In genomic region chr6:31634969-31635575, GRCh38 we compare ENCODE assay signal across 27 cellular contexts. TPM values are rescaled to one million over a fixed set of nuclear protein-coding genes. Genes with fewer than 3 reads are reported as not detected.
DNase-seq lines count a peak whose midpoint lies in the region; ATAC-seq, FAIRE-seq and TF ChIP-seq lines count a peak whose summit lies in the region.
"Had no signal": no experiment of that assay in that cellular context is flagged by ENCODE, and none has a peak within 500 bp of the region (broad histone marks: within the 10 kb centered on the region; RNA-seq: fewer than 3 reads in every experiment).

No MANE protein-coding gene starts in this region.

- no peak for TF ChIP-seq EP300 in K562 (IDR thresholded peaks at IDR 0.05; ENCODE audit: low read length)

- H3K27ac ChIP-seq in HEK293 (ENCODE audit: extremely low read depth, low read depth, low read length) (no peak overlapping the region), K562 (ENCODE audit: extremely low read depth, low read depth, low read length) (no peak overlapping the region), uterus (no peak overlapping the region)
- H3K27ac ChIP-seq: breast epithelium, colonic mucosa, hepatocyte, left lung, neural progenitor cell, psoas muscle had no signal

- H3K4me3 Mint-ChIP-seq in activated CD4-positive, alpha-beta memory T cell treated with anti-CD3 and anti-CD28 coated beads for 36 hours, result no peak overlapping the region
- no peak overlapping the region for H3K4me3 Mint-ChIP-seq in activated CD4-positive, alpha-beta memory T cell treated with anti-CD3 and anti-CD28 coated beads, Interleukin-2, amount 10 ng/mL, durations not matched to agents 7 days and 5 days
- H3K4me3 Mint-ChIP-seq in naive thymus-derived CD8-positive, alpha-beta T cell, result no peak overlapping the region
- H3K4me3 Mint-ChIP-seq: immature natural killer cell, neural progenitor cell had no signal

- peaks cover 45 to 96% of the 10 kb centered on the region in 2 experiments for H3K36me3 ChIP-seq in HEK293 (ENCODE audit: control insufficient read depth in 2 of 2, insufficient read depth in 1 of 2, low read length in 2 of 2)
- peaks cover 98% of the 10 kb centered on the region for H3K36me3 ChIP-seq in K562 (ENCODE audit: control insufficient read depth, insufficient read depth, low read length)
- no peaks in the 10 kb centered on the region for H3K36me3 ChIP-seq in uterus

- H3K4me3 ChIP-seq in HEK293 (ENCODE audit: low read depth, low read length) (no peak overlapping the region), K562 (no peak overlapping the region), uterus (no peak overlapping the region)
- H3K4me3 ChIP-seq: breast epithelium, colonic mucosa, hepatocyte, left lung, neural progenitor cell, psoas muscle had no signal

- peak overlapping the region in 1 of 2 experiments; percentile 50; a peak in 2 of 4 replicates for H3K9ac ChIP-seq in K562 (ENCODE audit: insufficient read depth in 1 of 2, low read depth in 2 of 2, low read length in 2 of 2)
- H3K9ac ChIP-seq: neural progenitor cell had no signal

- H3K4me2 ChIP-seq in K562 (ENCODE audit: insufficient read depth, low read length), result no peak overlapping the region
- H3K4me2 ChIP-seq: hepatocyte, neural progenitor cell had no signal

- in situ Hi-C loops in K562 (cut with MboI), result no loop called here

- H3K79me2 ChIP-seq in K562 (ENCODE audit: control insufficient read depth, insufficient read depth, low read length), result peaks cover 6% of the 10 kb centered on the region; the same call in 1 of the 3 replicates

- H3K9me3 ChIP-seq in HEK293 (ENCODE audit: control insufficient read depth, insufficient read depth, low read depth, low read length), result no peaks in the 10 kb centered on the region
- no peaks in the 10 kb centered on the region for H3K9me3 ChIP-seq in K562 (replicated peaks; ENCODE audit: control insufficient read depth, insufficient read depth, low read depth, low read length)
- no peaks in the 10 kb centered on the region for H3K9me3 ChIP-seq in uterus
- H3K9me3 ChIP-seq: breast epithelium, colonic mucosa, left lung, psoas muscle had no signal

- H3K36me3 Mint-ChIP-seq in activated CD4-positive, alpha-beta memory T cell treated with anti-CD3 and anti-CD28 coated beads for 36 hours, result peaks cover 59% of the 10 kb centered on the region
- H3K36me3 Mint-ChIP-seq in activated CD4-positive, alpha-beta memory T cell treated with anti-CD3 and anti-CD28 coated beads, Interleukin-2, amount 10 ng/mL, durations not matched to agents 7 days and 5 days (ENCODE audit: low read depth), result peaks cover 81% of the 10 kb centered on the region
- peaks cover 0 to 90% (median 20%) of the 10 kb centered on the region in 3 donors for H3K36me3 Mint-ChIP-seq in naive thymus-derived CD8-positive, alpha-beta T cell

- no peaks in the 10 kb centered on the region for H3K4me1 ChIP-seq in HEK293 (ENCODE audit: control insufficient read depth, insufficient read depth, low read length)
- peaks cover 3 to 27% of the 10 kb centered on the region in 2 experiments; a peak in 4 of 5 replicates for H3K4me1 ChIP-seq in K562 (replicated peaks in 1 of 2; ENCODE audit: control insufficient read depth in 2 of 2, insufficient read depth in 2 of 2, low read length in 2 of 2)
- no peaks in the 10 kb centered on the region for H3K4me1 ChIP-seq in uterus
- H3K4me1 ChIP-seq: breast epithelium, colonic mucosa, left lung, neural progenitor cell had no signal

- 76% methylated on average over 11 of the region's 11 CpGs for whole genome bisulfite sequencing in K562 (ENCODE audit: insufficient coverage, low coverage, missing lambda C conversion rate)

- H3K27ac Mint-ChIP-seq in activated CD4-positive, alpha-beta memory T cell treated with anti-CD3 and anti-CD28 coated beads for 36 hours, result peak overlapping the region; percentile 47
- no peak overlapping the region for H3K27ac Mint-ChIP-seq in activated CD4-positive, alpha-beta memory T cell treated with anti-CD3 and anti-CD28 coated beads, Interleukin-2, amount 10 ng/mL, durations not matched to agents 7 days and 5 days
- peak overlapping the region in 6 of 10 donors; percentile 35 to 76 (median 60) for H3K27ac Mint-ChIP-seq in naive thymus-derived CD8-positive, alpha-beta T cell
- H3K27ac Mint-ChIP-seq: neural progenitor cell had no signal

- no peaks in the 10 kb centered on the region for H3K9me1 ChIP-seq in K562 (ENCODE audit: control insufficient read depth, insufficient read depth, low read length)

- H3K27me3 Mint-ChIP-seq in activated CD4-positive, alpha-beta memory T cell treated with anti-CD3 and anti-CD28 coated beads for 36 hours, result no peaks in the 10 kb centered on the region
- no peaks in the 10 kb centered on the region for H3K27me3 Mint-ChIP-seq in activated CD4-positive, alpha-beta memory T cell treated with anti-CD3 and anti-CD28 coated beads, Interleukin-2, amount 10 ng/mL, durations not matched to agents 7 days and 5 days
- H3K27me3 Mint-ChIP-seq in naive thymus-derived CD8-positive, alpha-beta T cell, result no peaks in the 10 kb centered on the region

- TF ChIP-seq CTCF in HEK293 (tag by site-specific recombination; IDR thresholded peaks at IDR 0.05) (no peak), K562 (IDR thresholded peaks at IDR 0.05 in 2 of 3, conservative IDR thresholded peaks at IDR 0.05 in 1 of 3; ENCODE audit: insufficient read depth in 2 of 3, low read depth in 1 of 3, low read length in 3 of 3) (no peak), uterus (IDR thresholded peaks at IDR 0.05) (no peak)

- TF ChIP-seq POLR2A in K562 (conservative IDR thresholded peaks at IDR 0.05) (0 out of 2 replicates have a peak, but pooled peaks have one; percentile 14), uterus (IDR thresholded peaks at IDR 0.05) (no peak)

- no TSS peak for BruUV-seq in K562 (replicated peaks; lab: Mats Ljungman, UMichigan)

- peaks cover 5% of the 10 kb centered on the region for H3K4me1 Mint-ChIP-seq in activated CD4-positive, alpha-beta memory T cell treated with anti-CD3 and anti-CD28 coated beads for 36 hours (ENCODE audit: low read depth)
- peaks cover 8% of the 10 kb centered on the region for H3K4me1 Mint-ChIP-seq in activated CD4-positive, alpha-beta memory T cell treated with anti-CD3 and anti-CD28 coated beads, Interleukin-2, amount 10 ng/mL, durations not matched to agents 7 days and 5 days
- peaks cover 0 to 15% (median 6%) of the 10 kb centered on the region in 4 donors for H3K4me1 Mint-ChIP-seq in naive thymus-derived CD8-positive, alpha-beta T cell
- H3K4me1 Mint-ChIP-seq: immature natural killer cell had no signal

- no peaks in the 10 kb centered on the region for H3K9me3 Mint-ChIP-seq in activated CD4-positive, alpha-beta memory T cell treated with anti-CD3 and anti-CD28 coated beads for 36 hours
- H3K9me3 Mint-ChIP-seq in activated CD4-positive, alpha-beta memory T cell treated with anti-CD3 and anti-CD28 coated beads, Interleukin-2, amount 10 ng/mL, durations not matched to agents 7 days and 5 days, result no peaks in the 10 kb centered on the region
- H3K9me3 Mint-ChIP-seq in naive thymus-derived CD8-positive, alpha-beta T cell, result no peaks in the 10 kb centered on the region
- H3K9me3 Mint-ChIP-seq: immature natural killer cell, neural progenitor cell had no signal

- intact Hi-C loops in activated CD4-positive, alpha-beta memory T cell treated with anti-CD3 and anti-CD28 coated beads for 36 hours (cut with micrococcal nuclease), result no loop called here
- intact Hi-C loops in K562 (cut with micrococcal nuclease) (no loop called here), uterus (cut with DNase I; ENCODE audit: low total_unique reads) (no loop called here)

- H3K27me3 ChIP-seq in K562 (ENCODE audit: control insufficient read depth in 2 of 2, insufficient read depth in 2 of 2, low read length in 2 of 2), result no peaks in the 10 kb centered on the region
- H3K27me3 ChIP-seq in uterus, result no peaks in the 10 kb centered on the region
- H3K27me3 ChIP-seq: breast epithelium, colonic mucosa, hepatocyte, left lung, neural progenitor cell had no signal

- no peak overlapping the region for H2AFZ ChIP-seq in K562 (ENCODE audit: low read depth, low read length)
- H2AFZ ChIP-seq: hepatocyte, neural progenitor cell had no signal

- DNase-seq in activated CD4-positive, alpha-beta memory T cell treated with anti-CD3 and anti-CD28 coated beads for 36 hours, result no peak
- DNase-seq in activated CD4-positive, alpha-beta memory T cell treated with anti-CD3 and anti-CD28 coated beads, Interleukin-2, amount 10 ng/mL, durations not matched to agents 7 days and 5 days, result no peak
- no peak for DNase-seq in K562 (ENCODE audit: extremely low read depth in 1 of 4, low spot score in 3 of 4)
- no peak for DNase-seq in naive thymus-derived CD8-positive, alpha-beta T cell
- no peak for DNase-seq in uterus
- DNase-seq: AML-193; colonic mucosa; DMS53; effector memory CD4-positive, alpha-beta T cell; foreskin melanocyte; GDM1; immature natural killer cell; left lung; NCI-H1694 treated with DMSO at 0.1 percent for 48 hours; NCI-H524 treated with DMSO at 0.1 percent for 48 hours; psoas muscle; SHP77 treated with DMSO at 0.1 percent for 48 hours had no signal

- POLR2A ChIA-PET in activated CD4-positive, alpha-beta memory T cell treated with anti-CD3 and anti-CD28 coated beads for 36 hours (lab: Charles Lee), result interaction anchor here (1.2 kb wide), 1 partner anchor 9 kb away, joined by 5 read pairs; no protein-coding TSS in a partner anchor
- POLR2A ChIA-PET in activated CD4-positive, alpha-beta memory T cell treated with anti-CD3 and anti-CD28 coated beads, Interleukin-2, amount 10 ng/mL, durations not matched to agents 7 days and 5 days (lab: Charles Lee), result interaction anchor here (2.0 to 2.3 kb wide), 2 partner anchors 17 to 30 kb away, joined by 6 to 11 read pairs; partner anchors contain the start of genes BAG6 and GPANK1
- POLR2A ChIA-PET in HEK293 (lab: Yijun Ruan, JAX), result interaction anchor here (1.1 to 11.0 kb wide), 5 partner anchors 9 to 192 kb away, joined by 3 to 123 read pairs (median 8); partner anchors contain the start of genes BAG6, C6orf47 and HSPA1B
- POLR2A ChIA-PET in K562 (lab: Yijun Ruan, JAX), result interaction anchor here (0.6 to 14.8 kb wide), 7 partner anchors 9 to 103 kb away, joined by 3 to 274 read pairs (median 20); partner anchors contain the start of genes APOM, BAG6, GPANK1 and PRRC2A
- POLR2A ChIA-PET in naive thymus-derived CD8-positive, alpha-beta T cell (lab: Charles Lee), result interaction anchor here (0.6 to 0.9 kb wide), 3 partner anchors 19 to 201 kb away, joined by 3 to 4 read pairs (median 3); partner anchors contain the start of gene GPANK1

- TF ChIP-seq RAD21 in K562 (CRISPR knock-in tag; conservative IDR thresholded peaks at IDR 0.05 in 1 of 2, IDR thresholded peaks at IDR 0.05 in 1 of 2), result no peak

- FAIRE-seq in K562 (lab: Jason Lieb, UNC), result no peak
- FAIRE-seq: A204.1, H54 had no signal

- CTCF ChIA-PET in activated CD4-positive, alpha-beta memory T cell treated with anti-CD3 and anti-CD28 coated beads for 36 hours (lab: Charles Lee), result interaction anchor here (2.0 kb wide), 1 partner anchor 84 kb away, joined by 4 read pairs; no protein-coding TSS in a partner anchor
- CTCF ChIA-PET in activated CD4-positive, alpha-beta memory T cell treated with anti-CD3 and anti-CD28 coated beads, Interleukin-2, amount 10 ng/mL, durations not matched to agents 7 days and 5 days (lab: Charles Lee), result no interaction called here
- CTCF ChIA-PET in HEK293 (lab: Yijun Ruan, JAX), result interaction anchor here (0.6 to 1.1 kb wide), 2 partner anchors 16 to 17 kb away, joined by 3 read pairs; no protein-coding TSS in a partner anchor
- CTCF ChIA-PET in K562 (lab: Yijun Ruan, JAX; ENCODE audit: low intra/inter-chr PET ratio), result no interaction called here

- H4K20me1 ChIP-seq in K562 (replicated peaks; ENCODE audit: control insufficient read depth, insufficient read depth, low read length), result peaks cover 27% of the 10 kb centered on the region

- ATAC-seq in K562 (no peak), HG02588 (IDR thresholded peaks at IDR 0.05; ENCODE audit: unreplicated experiment) (no peak), GM21526 (IDR thresholded peaks at IDR 0.05; ENCODE audit: low FRiP score, unreplicated experiment) (no peak)
- no peak for ATAC-seq in naive thymus-derived CD8-positive, alpha-beta T cell
- ATAC-seq: esophagus mucosa, left lung, psoas muscle had no signal

RNA-seq across cellular contexts. Expression of gene PRRC2A, which starts 14.6 kb away (rescaled TPM):
- 100 to 1,000 TPM; 246 to 257 TPM for total RNA-seq in activated CD4-positive, alpha-beta memory T cell treated with anti-CD3 and anti-CD28 coated beads for 36 hours
- 100 to 1,000 TPM; 215 to 222 TPM for total RNA-seq in activated CD4-positive, alpha-beta memory T cell treated with anti-CD3 and anti-CD28 coated beads, Interleukin-2, amount 10 ng/mL, durations not matched to agents 7 days and 5 days
- 801 and 1,251 TPM in 2 replicates for total RNA-seq in K562 (2011; cell fraction: chromatin; rRNA removed; ENCODE audit: low replicate concordance)
- total RNA-seq in K562 (2011; cell fraction: nucleolus; rRNA removed), result 435 and 502 TPM in 2 replicates
- 531 and 634 TPM in 2 replicates for total RNA-seq in K562 (2011; cell fraction: nucleoplasm; rRNA removed)
- total RNA-seq in K562 (2014; rRNA removed) (72.6 and 94.0 TPM in 2 replicates), K562 (2014; rRNA removed; fragmentation: Illumina TruSeq; extraction: Trizol) (36.7 and 43.2 TPM in 2 replicates), K562 (2015; rRNA removed; fragmentation: Illumina TruSeq; extraction: Trizol) (63.0 and 75.6 TPM in 2 replicates), K562 (2021) (295 and 332 TPM in 2 replicates), uterus (100 to 1,000 TPM in 1 of 4 donors, 10 to 100 TPM in 3; 35.4 to 218 (median 48.0) TPM)
- polyA plus RNA-seq in K562 (2011; rRNA removed) (44.0 and 113 TPM in 2 replicates), K562 (2014; fragmentation: Illumina TruSeq; extraction: Trizol) (170 and 205 TPM in 2 replicates), K562 (2014; fragmentation: Nextera tagmentation; extraction: Ambion mirVana) (1 to 10 TPM; 1.0 to 1.7 TPM), K562 (2014; rRNA removed) (114 and 118 TPM in 2 replicates)
- 59.9 and 99.7 TPM in 2 replicates for polyA plus RNA-seq in K562 (2011; cell fraction: cytosol; rRNA removed)
- 306 and 358 TPM in 2 replicates for polyA plus RNA-seq in K562 (2011; cell fraction: nucleus; rRNA removed)
- polyA plus RNA-seq in K562 (2012), result 196 and 297 TPM in 2 replicates
- 28.8 and 32.1 TPM in 2 replicates for polyA minus RNA-seq in K562 (2011; rRNA and poly(A)+ RNA removed)
- 109 and 149 TPM in 2 replicates for polyA minus RNA-seq in K562 (2011; cell fraction: cytosol; rRNA and poly(A)+ RNA removed)
- polyA minus RNA-seq in K562 (2011; cell fraction: nucleus; rRNA and poly(A)+ RNA removed), result 109 and 131 TPM in 2 replicates
- total RNA-seq in naive thymus-derived CD8-positive, alpha-beta T cell, result 100 to 1,000 TPM; 227 to 230 TPM
- polyA plus RNA-seq in naive thymus-derived CD8-positive, alpha-beta T cell, result 1 to 10 TPM; 4.5 to 7.1 (median 5.0) TPM

RNA-seq across cellular contexts. Expression of gene BAG6, which starts 17.4 kb away (rescaled TPM):
- total RNA-seq in activated CD4-positive, alpha-beta memory T cell treated with anti-CD3 and anti-CD28 coated beads for 36 hours, result 100 to 1,000 TPM; 351 to 354 TPM
- total RNA-seq in activated CD4-positive, alpha-beta memory T cell treated with anti-CD3 and anti-CD28 coated beads, Interleukin-2, amount 10 ng/mL, durations not matched to agents 7 days and 5 days, result 100 to 1,000 TPM; 275 to 282 TPM
- total RNA-seq in K562 (2011; cell fraction: chromatin; rRNA removed; ENCODE audit: low replicate concordance), result 312 and 626 TPM in 2 replicates
- 393 and 458 TPM in 2 replicates for total RNA-seq in K562 (2011; cell fraction: nucleolus; rRNA removed)
- 245 and 292 TPM in 2 replicates for total RNA-seq in K562 (2011; cell fraction: nucleoplasm; rRNA removed)
- 246 and 295 TPM in 2 replicates for total RNA-seq in K562 (2014; rRNA removed)
- total RNA-seq in K562 (2014; rRNA removed; fragmentation: Illumina TruSeq; extraction: Trizol), result 100 and 105 TPM in 2 replicates
- total RNA-seq in K562 (2015; rRNA removed; fragmentation: Illumina TruSeq; extraction: Trizol), result 124 and 125 TPM in 2 replicates
- total RNA-seq in K562 (2021), result 422 and 484 TPM in 2 replicates
- 86.1 and 202 TPM in 2 replicates for polyA plus RNA-seq in K562 (2011; rRNA removed)
- polyA plus RNA-seq in K562 (2011; cell fraction: cytosol; rRNA removed), result 117 and 176 TPM in 2 replicates
- 486 and 557 TPM in 2 replicates for polyA plus RNA-seq in K562 (2011; cell fraction: nucleus; rRNA removed)
- 430 and 470 TPM in 2 replicates for polyA plus RNA-seq in K562 (2012)
- polyA plus RNA-seq in K562 (2014; fragmentation: Illumina TruSeq; extraction: Trizol), result 304 and 355 TPM in 2 replicates
- polyA plus RNA-seq in K562 (2014; fragmentation: Nextera tagmentation; extraction: Ambion mirVana), result 10 to 100 TPM; 41.9 to 54.1 TPM
- 225 and 263 TPM in 2 replicates for polyA plus RNA-seq in K562 (2014; rRNA removed)
- 113 and 169 TPM in 2 replicates for polyA minus RNA-seq in K562 (2011; rRNA and poly(A)+ RNA removed)
- 230 and 353 TPM in 2 replicates for polyA minus RNA-seq in K562 (2011; cell fraction: cytosol; rRNA and poly(A)+ RNA removed)
- polyA minus RNA-seq in K562 (2011; cell fraction: nucleus; rRNA and poly(A)+ RNA removed), result 128 and 162 TPM in 2 replicates
- total RNA-seq in naive thymus-derived CD8-positive, alpha-beta T cell, result 100 to 1,000 TPM; 244 to 258 TPM
- polyA plus RNA-seq in naive thymus-derived CD8-positive, alpha-beta T cell, result 10 to 100 TPM; 17.7 to 21.5 (median 21.1) TPM
- 100 to 1,000 TPM in 3 of 4 donors, 10 to 100 TPM in 1; 92.2 to 233 (median 139) TPM for total RNA-seq in uterus

RNA-seq across cellular contexts. Expression of gene AIF1, which starts 20.0 kb away (rescaled TPM):
- 10 to 100 TPM; 26.1 to 29.0 TPM for total RNA-seq in activated CD4-positive, alpha-beta memory T cell treated with anti-CD3 and anti-CD28 coated beads for 36 hours
- 10 to 100 TPM; 11.3 to 11.7 TPM for total RNA-seq in activated CD4-positive, alpha-beta memory T cell treated with anti-CD3 and anti-CD28 coated beads, Interleukin-2, amount 10 ng/mL, durations not matched to agents 7 days and 5 days
- 1.2 and 2.1 TPM in 2 replicates for total RNA-seq in K562 (2011; cell fraction: chromatin; rRNA removed; ENCODE audit: low replicate concordance)
- 0.79 and 1.5 TPM in 2 replicates for total RNA-seq in K562 (2011; cell fraction: nucleolus; rRNA removed)
- 0.92 and 1.2 TPM in 2 replicates for total RNA-seq in K562 (2011; cell fraction: nucleoplasm; rRNA removed)
- 11.9 and 17.2 TPM in 2 replicates for total RNA-seq in K562 (2014; rRNA removed)
- total RNA-seq in K562 (2014; rRNA removed; fragmentation: Illumina TruSeq; extraction: Trizol), result 19.4 and 22.7 TPM in 2 replicates
- total RNA-seq in K562 (2015; rRNA removed; fragmentation: Illumina TruSeq; extraction: Trizol), result 27.6 and 29.3 TPM in 2 replicates
- total RNA-seq in K562 (2021), result 9.2 and 9.4 TPM in 2 replicates
- 10.8 and 15.6 TPM in 2 replicates for polyA plus RNA-seq in K562 (2011; rRNA removed)
- 4.6 and 12.9 TPM in 2 replicates for polyA plus RNA-seq in K562 (2011; cell fraction: cytosol; rRNA removed)
- 4.4 and 8.5 TPM in 2 replicates for polyA plus RNA-seq in K562 (2011; cell fraction: nucleus; rRNA removed)
- polyA plus RNA-seq in K562 (2012), result 16.9 and 18.8 TPM in 2 replicates
- polyA plus RNA-seq in K562 (2014; fragmentation: Illumina TruSeq; extraction: Trizol), result 19.9 and 21.2 TPM in 2 replicates
- 10 to 100 TPM; 31.2 to 33.4 TPM for polyA plus RNA-seq in K562 (2014; fragmentation: Nextera tagmentation; extraction: Ambion mirVana)
- 18.9 and 23.5 TPM in 2 replicates for polyA plus RNA-seq in K562 (2014; rRNA removed)
- 6.0 and 11.1 TPM in 2 replicates for polyA minus RNA-seq in K562 (2011; rRNA and poly(A)+ RNA removed)
- 5.0 and 5.7 TPM in 2 replicates for polyA minus RNA-seq in K562 (2011; cell fraction: cytosol; rRNA and poly(A)+ RNA removed)
- 1.1 and 3.7 TPM in 2 replicates for polyA minus RNA-seq in K562 (2011; cell fraction: nucleus; rRNA and poly(A)+ RNA removed)
- 10 to 100 TPM; 23.0 to 27.3 TPM for total RNA-seq in naive thymus-derived CD8-positive, alpha-beta T cell
- 100 to 1,000 TPM; 145 to 242 (median 239) TPM for polyA plus RNA-seq in naive thymus-derived CD8-positive, alpha-beta T cell
- 10 to 100 TPM in 2 of 4 donors, 1 to 10 TPM in 2; 1.5 to 25.6 (median 14.5) TPM for total RNA-seq in uterus
- total RNA-seq: LHCN-M2 had no signal

RNA-seq across cellular contexts. Expression of gene APOM, which starts 20.6 kb away (rescaled TPM):
- 1 to 10 TPM; 2.9 to 3.1 TPM for total RNA-seq in activated CD4-positive, alpha-beta memory T cell treated with anti-CD3 and anti-CD28 coated beads for 36 hours
- 1 to 10 TPM; 2.9 to 3.6 TPM for total RNA-seq in activated CD4-positive, alpha-beta memory T cell treated with anti-CD3 and anti-CD28 coated beads, Interleukin-2, amount 10 ng/mL, durations not matched to agents 7 days and 5 days
- total RNA-seq in K562 (2011; cell fraction: chromatin; rRNA removed; ENCODE audit: low replicate concordance), result 6.6 and 7.8 TPM in 2 replicates
- 5.1 and 5.3 TPM in 2 replicates for total RNA-seq in K562 (2011; cell fraction: nucleolus; rRNA removed)
- total RNA-seq in K562 (2011; cell fraction: nucleoplasm; rRNA removed), result 9.8 and 10.1 TPM in 2 replicates
- total RNA-seq in K562 (2014; rRNA removed), result 5.7 and 6.6 TPM in 2 replicates
- total RNA-seq in K562 (2014; rRNA removed; fragmentation: Illumina TruSeq; extraction: Trizol), result 10.4 and 10.8 TPM in 2 replicates
- total RNA-seq in K562 (2015; rRNA removed; fragmentation: Illumina TruSeq; extraction: Trizol), result 6.6 and 7.1 TPM in 2 replicates
- total RNA-seq in K562 (2021), result 9.7 and 10.1 TPM in 2 replicates
- 7.7 and 8.6 TPM in 2 replicates for polyA plus RNA-seq in K562 (2011; rRNA removed)
- polyA plus RNA-seq in K562 (2011; cell fraction: cytosol; rRNA removed), result 10.2 and 18.1 TPM in 2 replicates
- 13.8 and 20.1 TPM in 2 replicates for polyA plus RNA-seq in K562 (2011; cell fraction: nucleus; rRNA removed)
- 11.4 and 16.2 TPM in 2 replicates for polyA plus RNA-seq in K562 (2012)
- 13.1 and 17.4 TPM in 2 replicates for polyA plus RNA-seq in K562 (2014; fragmentation: Illumina TruSeq; extraction: Trizol)
- 10 to 100 TPM; 23.9 to 24.3 TPM for polyA plus RNA-seq in K562 (2014; fragmentation: Nextera tagmentation; extraction: Ambion mirVana)
- 10.1 and 13.5 TPM in 2 replicates for polyA plus RNA-seq in K562 (2014; rRNA removed)
- polyA minus RNA-seq in K562 (2011; rRNA and poly(A)+ RNA removed), result 2.6 and 5.6 TPM in 2 replicates
- 2.2 and 3.5 TPM in 2 replicates for polyA minus RNA-seq in K562 (2011; cell fraction: cytosol; rRNA and poly(A)+ RNA removed)
- polyA minus RNA-seq in K562 (2011; cell fraction: nucleus; rRNA and poly(A)+ RNA removed), result 1.6 and 2.3 TPM in 2 replicates
- 1 to 10 TPM; 2.2 to 3.1 TPM for total RNA-seq in naive thymus-derived CD8-positive, alpha-beta T cell
- 1 to 10 TPM; 5.0 to 8.0 (median 5.5) TPM for polyA plus RNA-seq in naive thymus-derived CD8-positive, alpha-beta T cell
- total RNA-seq in uterus, result 1 to 10 TPM in 3 of 4 donors, not detected in 1; 1.9 to 2.9 (median 2.6) TPM

RNA-seq across cellular contexts. Expression of gene C6orf47, which starts 25.5 kb away (rescaled TPM):
- 10 to 100 TPM; 15.8 to 16.9 TPM for total RNA-seq in activated CD4-positive, alpha-beta memory T cell treated with anti-CD3 and anti-CD28 coated beads for 36 hours
- total RNA-seq in activated CD4-positive, alpha-beta memory T cell treated with anti-CD3 and anti-CD28 coated beads, Interleukin-2, amount 10 ng/mL, durations not matched to agents 7 days and 5 days, result 10 to 100 TPM; 26.4 to 26.7 TPM
- total RNA-seq in K562 (2011; cell fraction: chromatin; rRNA removed; ENCODE audit: low replicate concordance), result 18.1 and 40.4 TPM in 2 replicates
- 34.1 and 39.2 TPM in 2 replicates for total RNA-seq in K562 (2011; cell fraction: nucleolus; rRNA removed)
- total RNA-seq in K562 (2011; cell fraction: nucleoplasm; rRNA removed), result 28.1 and 30.1 TPM in 2 replicates
- total RNA-seq in K562 (2014; rRNA removed) (43.8 and 44.3 TPM in 2 replicates), K562 (2014; rRNA removed; fragmentation: Illumina TruSeq; extraction: Trizol) (24.7 and 24.9 TPM in 2 replicates), K562 (2015; rRNA removed; fragmentation: Illumina TruSeq; extraction: Trizol) (39.3 and 41.0 TPM in 2 replicates), K562 (2021) (28.0 and 33.2 TPM in 2 replicates), uterus (10 to 100 TPM in 3 of 4 donors, 1 to 10 TPM in 1; 6.2 to 31.9 (median 24.6) TPM)
- polyA plus RNA-seq in K562 (2011; rRNA removed) (11.0 and 14.6 TPM in 2 replicates), K562 (2014; fragmentation: Illumina TruSeq; extraction: Trizol) (27.0 and 33.8 TPM in 2 replicates), K562 (2014; fragmentation: Nextera tagmentation; extraction: Ambion mirVana) (under 1 TPM; 0.14 to 0.27 TPM), K562 (2014; rRNA removed) (38.1 and 38.7 TPM in 2 replicates)
- 10.6 and 16.9 TPM in 2 replicates for polyA plus RNA-seq in K562 (2011; cell fraction: cytosol; rRNA removed)
- polyA plus RNA-seq in K562 (2011; cell fraction: nucleus; rRNA removed), result 7.7 and 10.6 TPM in 2 replicates
- 31.5 and 32.4 TPM in 2 replicates for polyA plus RNA-seq in K562 (2012)
- 11.3 and 12.1 TPM in 2 replicates for polyA minus RNA-seq in K562 (2011; rRNA and poly(A)+ RNA removed)
- polyA minus RNA-seq in K562 (2011; cell fraction: cytosol; rRNA and poly(A)+ RNA removed), result 8.6 and 11.6 TPM in 2 replicates
- 14.7 and 20.5 TPM in 2 replicates for polyA minus RNA-seq in K562 (2011; cell fraction: nucleus; rRNA and poly(A)+ RNA removed)
- total RNA-seq in naive thymus-derived CD8-positive, alpha-beta T cell, result 10 to 100 TPM; 24.9 to 26.3 TPM
- polyA plus RNA-seq in naive thymus-derived CD8-positive, alpha-beta T cell, result 10 to 100 TPM; 17.0 to 36.7 (median 21.3) TPM

Comparison
In these comparisons a context has a peak if more than half of its experiments do, and no peak if none do; other contexts are left out.
1. CTCF ChIA-PET loops: an anchor here in activated CD4-positive, alpha-beta memory T cell treated with anti-CD3 and anti-CD28 coated beads for 36 hours (2.0 kb wide) and HEK293 (0.6 to 1.1 kb wide); none called in activated CD4-positive, alpha-beta memory T cell treated with anti-CD3 and anti-CD28 coated beads, Interleukin-2, amount 10 ng/mL, durations not matched to agents 7 days and 5 days and K562.